In the genomic region with DNA sequence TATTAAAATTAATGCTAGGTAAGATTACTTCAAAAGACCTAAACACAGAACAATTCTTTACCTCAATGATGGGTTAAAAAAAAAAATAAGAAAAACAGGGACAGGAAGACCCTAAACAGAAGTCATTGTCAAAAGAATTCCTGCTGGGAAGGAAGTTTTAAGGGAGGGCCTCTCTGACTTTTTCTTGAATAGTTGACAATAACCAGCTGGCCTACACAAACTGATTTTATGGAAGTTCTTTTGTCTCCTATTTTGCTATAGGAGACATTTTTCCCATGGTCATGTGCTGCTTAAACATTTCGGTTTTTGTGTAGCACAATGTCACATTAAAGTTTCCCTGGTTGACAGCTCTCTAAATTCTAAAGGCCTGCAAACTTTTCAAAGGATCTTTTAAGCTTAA, we compare ENCODE assay signal across 17 cellular contexts. TPM values are rescaled to one million over a fixed set of nuclear protein-coding genes. Genes with fewer than 3 reads are reported as not detected.
DNase-seq lines count a peak whose midpoint lies in the region; ATAC-seq, FAIRE-seq and TF ChIP-seq lines count a peak whose summit lies in the region.
"Had no signal": no experiment of that assay in that cellular context is flagged by ENCODE, and none has a peak within 500 bp of the region (broad histone marks: within the 10 kb centered on the region; RNA-seq: fewer than 3 reads in every experiment).

No MANE protein-coding gene starts in this region.

- peaks cover 5% of the 10 kb centered on the region for H3K4me1 ChIP-seq in cardiac muscle cell (ENCODE audit: low read depth)
- H3K4me1 ChIP-seq in HUES48 (ENCODE audit: control insufficient read depth, insufficient read depth, low read length) = peaks cover 12% of the 10 kb centered on the region
- H3K4me1 ChIP-seq: BLaER1 had no signal

- H3K27me3 ChIP-seq in cardiac muscle cell (no peaks in the 10 kb centered on the region), HUES48 (ENCODE audit: control insufficient read depth, insufficient read depth, low read length) (no peaks in the 10 kb centered on the region)
- H3K27me3 ChIP-seq: BLaER1 had no signal

- H3K27ac ChIP-seq in cardiac muscle cell (no peak overlapping the region), HUES48 (ENCODE audit: low read depth, low read length) (peak overlapping the region; percentile 72)
- H3K27ac ChIP-seq: 22Rv1, BLaER1, GM23248, HL-60 had no signal

- H3K36me3 ChIP-seq in cardiac muscle cell = no peaks in the 10 kb centered on the region
- H3K36me3 ChIP-seq in HUES48 (ENCODE audit: control insufficient read depth, insufficient read depth, low read length) = no peaks in the 10 kb centered on the region
- H3K36me3 ChIP-seq: BLaER1 had no signal

- DNase-seq in cardiac muscle cell (ENCODE audit: low read depth in 1 of 2, low spot score in 1 of 2) (peak; percentile 7 to 23), left ventricle myocardium superior (no peak), left kidney (ENCODE audit: low read depth, low spot score) (peak; percentile 71), HUDEP-2 (lab: John Stamatoyannopoulos, UW; ENCODE audit: unreplicated experiment in 76 of 76) (no peak)
- DNase-seq in activated CD4-positive, alpha-beta T cell treated with anti-CD3 and anti-CD28 coated beads for 48 hours = no peak
- no peak for DNase-seq in activated CD4-positive, CD25-positive, alpha-beta regulatory T cell (lab: John Stamatoyannopoulos, UW)
- DNase-seq: AML-193, DMS53, GF-D8, GM23248 had no signal

- ATAC-seq in left ventricle myocardium superior = no peak

- H3K4me3 ChIP-seq in cardiac muscle cell (no peak overlapping the region), HUES48 (ENCODE audit: low read depth, low read length) (no peak overlapping the region)
- H3K4me3 ChIP-seq: BLaER1, GM23248 had no signal

- H3K9ac ChIP-seq in HUES48 (ENCODE audit: low read depth, low read length) = no peak overlapping the region
- H3K9ac ChIP-seq: BLaER1, GM23248 had no signal

- no peaks in the 10 kb centered on the region for H3K9me3 ChIP-seq in cardiac muscle cell (ENCODE audit: low read depth)
- H3K9me3 ChIP-seq in HUES48 (ENCODE audit: control insufficient read depth, insufficient read depth, low read length) = no peaks in the 10 kb centered on the region

- no peak for TF ChIP-seq CTCF in cardiac muscle cell (IDR thresholded peaks at IDR 0.05; ENCODE audit: low read depth, low read length)

- intact Hi-C loops in left ventricle myocardium superior (cut with micrococcal nuclease) = no loop called here

- peak; percentile 48 for FAIRE-seq in endometrium (lab: Jason Lieb, UNC)
- FAIRE-seq: GM18507, H54 had no signal

RNA-seq across cellular contexts. Expression of a gene that starts 55.3 kb away (rescaled TPM):
- total RNA-seq in cardiac muscle cell = 2.8 and 8.3 TPM in 2 replicates
- polyA plus RNA-seq in cardiac muscle cell = 5.0 and 5.9 TPM in 2 replicates
- total RNA-seq in left ventricle myocardium superior = 7.5 TPM

Comparison
In these comparisons a context has a peak if more than half of its experiments do, and no peak if none do; other contexts are left out.
1. DNase-seq: peak in cardiac muscle cell (2 of 2) and left kidney (single experiment); none in left ventricle myocardium superior (single experiment), HUDEP-2 (0 of 76), activated CD4-positive, alpha-beta T cell treated with anti-CD3 and anti-CD28 coated beads for 48 hours (single experiment) and activated CD4-positive, CD25-positive, alpha-beta regulatory T cell (0 of 4).